ENCODE assay signal across 1 cellular context in the genomic region with DNA sequence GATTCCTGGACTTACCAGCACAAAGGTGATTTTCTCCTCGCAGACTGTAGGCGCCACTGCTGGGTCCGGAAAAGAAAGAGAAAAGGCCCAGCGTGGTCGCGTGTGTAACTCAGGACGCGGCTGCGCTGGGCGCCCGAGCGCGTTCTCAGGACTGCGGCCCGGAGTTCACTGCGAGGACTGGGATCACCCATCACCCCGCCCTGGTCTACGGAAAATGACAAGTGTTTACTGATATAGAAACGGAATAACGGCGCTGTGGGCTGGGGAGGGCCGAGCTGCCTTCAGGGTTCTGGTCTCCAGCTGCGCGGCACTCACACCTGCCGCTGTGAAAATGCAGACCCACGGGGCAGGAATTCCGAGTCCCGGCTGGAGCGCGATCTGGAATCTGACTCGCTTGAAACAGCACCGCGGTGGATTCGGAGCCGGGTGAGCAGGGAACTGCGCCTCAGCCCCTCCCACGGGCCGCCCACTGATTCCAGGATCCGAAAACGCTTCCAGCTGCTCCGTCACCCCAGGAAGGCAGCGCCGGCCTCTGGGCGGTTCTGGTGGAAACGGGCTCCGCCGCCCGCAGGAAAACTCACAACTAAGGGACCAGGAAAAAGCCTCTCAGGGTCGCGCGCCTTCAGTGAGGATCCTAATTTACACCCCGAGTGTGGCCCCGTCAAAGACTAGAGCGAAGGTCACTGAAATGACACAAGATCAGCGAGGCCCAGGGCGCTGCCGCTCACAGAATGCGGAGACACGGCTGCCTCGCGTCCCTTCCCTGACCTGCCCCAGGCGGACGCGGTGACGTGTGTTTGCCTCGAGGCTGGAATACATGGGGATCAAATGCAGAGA.
TF ChIP-seq lines count a peak whose summit lies in the region.

No MANE protein-coding gene starts in this region.

TF ChIP-seq in HepG2, 621 proteins besides CTCF, POLR2A, EP300 and RAD21 (continued from another document and continues in another):
- TF ChIP-seq, protein P1, sequence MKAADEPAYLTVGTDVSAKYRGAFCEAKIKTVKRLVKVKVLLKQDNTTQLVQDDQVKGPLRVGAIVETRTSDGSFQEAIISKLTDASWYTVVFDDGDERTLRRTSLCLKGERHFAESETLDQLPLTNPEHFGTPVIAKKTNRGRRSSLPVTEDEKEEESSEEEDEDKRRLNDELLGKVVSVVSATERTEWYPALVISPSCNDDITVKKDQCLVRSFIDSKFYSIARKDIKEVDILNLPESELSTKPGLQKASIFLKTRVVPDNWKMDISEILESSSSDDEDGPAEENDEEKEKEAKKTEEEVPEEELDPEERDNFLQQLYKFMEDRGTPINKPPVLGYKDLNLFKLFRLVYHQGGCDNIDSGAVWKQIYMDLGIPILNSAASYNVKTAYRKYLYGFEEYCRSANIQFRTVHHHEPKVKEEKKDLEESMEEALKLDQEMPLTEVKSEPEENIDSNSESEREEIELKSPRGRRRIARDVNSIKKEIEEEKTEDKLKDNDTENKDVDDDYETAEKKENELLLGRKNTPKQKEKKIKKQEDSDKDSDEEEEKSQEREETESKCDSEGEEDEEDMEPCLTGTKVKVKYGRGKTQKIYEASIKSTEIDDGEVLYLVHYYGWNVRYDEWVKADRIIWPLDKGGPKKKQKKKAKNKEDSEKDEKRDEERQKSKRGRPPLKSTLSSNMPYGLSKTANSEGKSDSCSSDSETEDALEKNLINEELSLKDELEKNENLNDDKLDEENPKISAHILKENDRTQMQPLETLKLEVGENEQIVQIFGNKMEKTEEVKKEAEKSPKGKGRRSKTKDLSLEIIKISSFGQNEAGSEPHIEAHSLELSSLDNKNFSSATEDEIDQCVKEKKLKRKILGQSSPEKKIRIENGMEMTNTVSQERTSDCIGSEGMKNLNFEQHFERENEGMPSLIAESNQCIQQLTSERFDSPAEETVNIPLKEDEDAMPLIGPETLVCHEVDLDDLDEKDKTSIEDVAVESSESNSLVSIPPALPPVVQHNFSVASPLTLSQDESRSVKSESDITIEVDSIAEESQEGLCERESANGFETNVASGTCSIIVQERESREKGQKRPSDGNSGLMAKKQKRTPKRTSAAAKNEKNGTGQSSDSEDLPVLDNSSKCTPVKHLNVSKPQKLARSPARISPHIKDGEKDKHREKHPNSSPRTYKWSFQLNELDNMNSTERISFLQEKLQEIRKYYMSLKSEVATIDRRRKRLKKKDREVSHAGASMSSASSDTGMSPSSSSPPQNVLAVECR (CRISPR knock-in tag; IDR thresholded peaks at IDR 0.05; ENCODE audit: borderline replicate concordance) = peak; percentile 83; the same call in 1 of the 2 replicates
- TF ChIP-seq ZNF777 (CRISPR knock-in tag; IDR thresholded peaks at IDR 0.05) (peak; percentile 80), CCDC6 (CRISPR knock-in tag; IDR thresholded peaks at IDR 0.05) (peak; percentile 28), ZNF180 (CRISPR knock-in tag; IDR thresholded peaks at IDR 0.05; ENCODE audit: borderline replicate concordance, low read depth) (no peak), NKX3-1 (CRISPR knock-in tag; IDR thresholded peaks at IDR 0.05) (peak; percentile 77; the same call in 1 of the 2 replicates), ZSCAN31 (CRISPR knock-in tag; IDR thresholded peaks at IDR 0.05; ENCODE audit: low read depth) (no peak), ELF1 (CRISPR knock-in tag; IDR thresholded peaks at IDR 0.05) (0 out of 2 replicates have a peak, but pooled peaks have one; percentile 10), ZNF337 (CRISPR knock-in tag; IDR thresholded peaks at IDR 0.05; ENCODE audit: borderline replicate concordance, low read depth) (peak; percentile 92; the same call in 1 of the 2 replicates), NR2C2 (CRISPR knock-in tag; IDR thresholded peaks at IDR 0.05; ENCODE audit: borderline replicate concordance) (no peak; the same call in 1 of the 2 replicates), THYN1 (CRISPR knock-in tag; IDR thresholded peaks at IDR 0.05; ENCODE audit: borderline replicate concordance, low read depth) (no peak), EEA1 (CRISPR knock-in tag; IDR thresholded peaks at IDR 0.05; ENCODE audit: borderline replicate concordance) (no peak), HDAC2 (CRISPR knock-in tag; IDR thresholded peaks at IDR 0.05) (no peak; the same call in 1 of the 2 replicates), TAF15 (IDR thresholded peaks at IDR 0.05; ENCODE audit: low read depth, low read length, poor library complexity, severe bottlenecking) (no peak), ZNF790 (CRISPR knock-in tag; IDR thresholded peaks at IDR 0.05; ENCODE audit: borderline replicate concordance) (no peak), KLF13 (CRISPR knock-in tag; IDR thresholded peaks at IDR 0.05) (0 out of 2 replicates have a peak, but pooled peaks have one; percentile 51), MXD1 (CRISPR knock-in tag; IDR thresholded peaks at IDR 0.05) (peak; percentile 32; the same call in 1 of the 2 replicates), GATAD2A (CRISPR knock-in tag; IDR thresholded peaks at IDR 0.05) (peak; percentile 72), GZF1 (CRISPR knock-in tag; IDR thresholded peaks at IDR 0.05) (0 out of 2 replicates have a peak, but pooled peaks have one; percentile 31), ZNF503 (CRISPR knock-in tag; IDR thresholded peaks at IDR 0.05) (peak; percentile 67; the same call in 1 of the 2 replicates), RBAK (CRISPR knock-in tag; IDR thresholded peaks at IDR 0.05) (0 out of 2 replicates have a peak, but pooled peaks have one; percentile 38), HOXD1 (CRISPR knock-in tag; IDR thresholded peaks at IDR 0.05) (peak; percentile 17; the same call in 1 of the 2 replicates), RBFOX2 (IDR thresholded peaks at IDR 0.05; ENCODE audit: low read depth, low read length) (peak; percentile 79), MAFG (CRISPR knock-in tag; IDR thresholded peaks at IDR 0.05) (no peak), CCAR2 (optimal IDR thresholded peaks at IDR 0.05; ENCODE audit: low read depth, low read length) (no peak), BRCA1 (CRISPR knock-in tag; IDR thresholded peaks at IDR 0.05) (0 out of 2 replicates have a peak, but pooled peaks have one; percentile 43), ZNF441 (CRISPR knock-in tag; IDR thresholded peaks at IDR 0.05; ENCODE audit: borderline replicate concordance) (peak; percentile 76), MBNL3 (CRISPR knock-in tag; conservative IDR thresholded peaks at IDR 0.05) (no peak), CENPX (CRISPR knock-in tag; IDR thresholded peaks at IDR 0.05) (no peak), ZBTB21 (CRISPR knock-in tag; IDR thresholded peaks at IDR 0.05) (0 out of 2 replicates have a peak, but pooled peaks have one; percentile 40), ZNF747 (CRISPR knock-in tag; IDR thresholded peaks at IDR 0.05; ENCODE audit: borderline replicate concordance) (no peak), KLF15 (CRISPR knock-in tag; IDR thresholded peaks at IDR 0.05; ENCODE audit: borderline replicate concordance) (0 out of 2 replicates have a peak, but pooled peaks have one; percentile 47), U2AF1 (optimal IDR thresholded peaks at IDR 0.05; ENCODE audit: low read depth, low read length) (no peak), KDM1A (CRISPR knock-in tag; IDR thresholded peaks at IDR 0.05) (0 out of 2 replicates have a peak, but pooled peaks have one; percentile 41), SAFB2 (CRISPR knock-in tag; IDR thresholded peaks at IDR 0.05; ENCODE audit: borderline replicate concordance, low read depth) (no peak), RXRB (CRISPR knock-in tag; IDR thresholded peaks at IDR 0.05; ENCODE audit: borderline replicate concordance) (peak; percentile 79; the same call in 1 of the 2 replicates)
- TF ChIP-seq, protein P2, sequence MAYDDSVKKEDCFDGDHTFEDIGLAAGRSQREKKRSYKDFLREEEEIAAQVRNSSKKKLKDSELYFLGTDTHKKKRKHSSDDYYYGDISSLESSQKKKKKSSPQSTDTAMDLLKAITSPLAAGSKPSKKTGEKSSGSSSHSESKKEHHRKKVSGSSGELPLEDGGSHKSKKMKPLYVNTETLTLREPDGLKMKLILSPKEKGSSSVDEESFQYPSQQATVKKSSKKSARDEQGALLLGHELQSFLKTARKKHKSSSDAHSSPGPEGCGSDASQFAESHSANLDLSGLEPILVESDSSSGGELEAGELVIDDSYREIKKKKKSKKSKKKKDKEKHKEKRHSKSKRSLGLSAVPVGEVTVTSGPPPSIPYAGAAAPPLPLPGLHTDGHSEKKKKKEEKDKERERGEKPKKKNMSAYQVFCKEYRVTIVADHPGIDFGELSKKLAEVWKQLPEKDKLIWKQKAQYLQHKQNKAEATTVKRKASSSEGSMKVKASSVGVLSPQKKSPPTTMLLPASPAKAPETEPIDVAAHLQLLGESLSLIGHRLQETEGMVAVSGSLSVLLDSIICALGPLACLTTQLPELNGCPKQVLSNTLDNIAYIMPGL (CRISPR knock-in tag; IDR thresholded peaks at IDR 0.05; ENCODE audit: borderline replicate concordance in 1 of 2, low read depth in 1 of 2) = peak; percentile 73 to 96
- TF ChIP-seq, protein P3, sequence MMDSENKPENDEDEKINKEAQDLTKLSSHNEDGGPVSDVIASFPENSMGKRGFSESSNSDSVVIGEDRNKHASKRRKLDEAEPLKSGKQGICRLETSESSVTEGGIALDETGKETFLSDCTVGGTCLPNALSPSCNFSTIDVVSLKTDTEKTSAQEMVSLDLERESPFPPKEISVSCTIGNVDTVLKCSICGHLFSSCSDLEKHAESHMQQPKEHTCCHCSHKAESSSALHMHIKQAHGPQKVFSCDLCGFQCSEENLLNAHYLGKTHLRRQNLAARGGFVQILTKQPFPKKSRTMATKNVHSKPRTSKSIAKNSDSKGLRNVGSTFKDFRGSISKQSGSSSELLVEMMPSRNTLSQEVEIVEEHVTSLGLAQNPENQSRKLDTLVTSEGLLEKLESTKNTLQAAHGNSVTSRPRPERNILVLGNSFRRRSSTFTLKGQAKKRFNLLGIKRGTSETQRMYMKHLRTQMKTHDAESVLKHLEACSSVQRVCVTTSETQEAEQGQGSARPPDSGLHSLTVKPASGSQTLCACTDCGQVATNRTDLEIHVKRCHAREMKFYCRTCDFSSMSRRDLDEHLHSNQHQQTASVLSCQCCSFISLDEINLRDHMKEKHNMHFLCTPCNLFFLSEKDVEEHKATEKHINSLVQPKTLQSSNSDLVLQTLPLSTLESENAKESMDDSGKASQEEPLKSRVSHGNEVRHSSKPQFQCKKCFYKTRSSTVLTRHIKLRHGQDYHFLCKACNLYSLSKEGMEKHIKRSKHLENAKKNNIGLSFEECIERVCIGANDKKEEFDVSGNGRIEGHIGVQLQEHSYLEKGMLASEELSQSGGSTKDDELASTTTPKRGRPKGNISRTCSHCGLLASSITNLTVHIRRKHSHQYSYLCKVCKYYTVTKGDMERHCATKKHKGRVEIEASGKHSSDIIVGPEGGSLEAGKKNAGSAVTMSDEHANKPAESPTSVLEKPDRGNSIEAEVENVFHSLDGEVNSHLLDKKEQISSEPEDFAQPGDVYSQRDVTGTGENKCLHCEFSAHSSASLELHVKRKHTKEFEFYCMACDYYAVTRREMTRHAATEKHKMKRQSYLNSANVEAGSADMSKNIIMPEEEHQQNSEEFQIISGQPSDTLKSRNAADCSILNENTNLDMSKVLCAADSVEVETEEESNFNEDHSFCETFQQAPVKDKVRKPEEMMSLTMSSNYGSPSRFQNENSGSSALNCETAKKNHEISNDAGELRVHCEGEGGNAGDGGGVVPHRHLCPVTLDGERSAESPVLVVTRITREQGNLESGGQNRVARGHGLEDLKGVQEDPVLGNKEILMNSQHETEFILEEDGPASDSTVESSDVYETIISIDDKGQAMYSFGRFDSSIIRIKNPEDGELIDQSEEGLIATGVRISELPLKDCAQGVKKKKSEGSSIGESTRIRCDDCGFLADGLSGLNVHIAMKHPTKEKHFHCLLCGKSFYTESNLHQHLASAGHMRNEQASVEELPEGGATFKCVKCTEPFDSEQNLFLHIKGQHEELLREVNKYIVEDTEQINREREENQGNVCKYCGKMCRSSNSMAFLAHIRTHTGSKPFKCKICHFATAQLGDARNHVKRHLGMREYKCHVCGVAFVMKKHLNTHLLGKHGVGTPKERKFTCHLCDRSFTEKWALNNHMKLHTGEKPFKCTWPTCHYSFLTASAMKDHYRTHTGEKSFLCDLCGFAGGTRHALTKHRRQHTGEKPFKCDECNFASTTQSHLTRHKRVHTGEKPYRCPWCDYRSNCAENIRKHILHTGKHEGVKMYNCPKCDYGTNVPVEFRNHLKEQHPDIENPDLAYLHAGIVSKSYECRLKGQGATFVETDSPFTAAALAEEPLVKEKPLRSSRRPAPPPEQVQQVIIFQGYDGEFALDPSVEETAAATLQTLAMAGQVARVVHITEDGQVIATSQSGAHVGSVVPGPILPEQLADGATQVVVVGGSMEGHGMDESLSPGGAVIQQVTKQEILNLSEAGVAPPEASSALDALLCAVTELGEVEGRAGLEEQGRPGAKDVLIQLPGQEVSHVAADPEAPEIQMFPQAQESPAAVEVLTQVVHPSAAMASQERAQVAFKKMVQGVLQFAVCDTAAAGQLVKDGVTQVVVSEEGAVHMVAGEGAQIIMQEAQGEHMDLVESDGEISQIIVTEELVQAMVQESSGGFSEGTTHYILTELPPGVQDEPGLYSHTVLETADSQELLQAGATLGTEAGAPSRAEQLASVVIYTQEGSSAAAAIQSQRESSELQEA (CRISPR knock-in tag; IDR thresholded peaks at IDR 0.05; ENCODE audit: not compliant biosample characterization) = no peak
- TF ChIP-seq, protein P4, sequence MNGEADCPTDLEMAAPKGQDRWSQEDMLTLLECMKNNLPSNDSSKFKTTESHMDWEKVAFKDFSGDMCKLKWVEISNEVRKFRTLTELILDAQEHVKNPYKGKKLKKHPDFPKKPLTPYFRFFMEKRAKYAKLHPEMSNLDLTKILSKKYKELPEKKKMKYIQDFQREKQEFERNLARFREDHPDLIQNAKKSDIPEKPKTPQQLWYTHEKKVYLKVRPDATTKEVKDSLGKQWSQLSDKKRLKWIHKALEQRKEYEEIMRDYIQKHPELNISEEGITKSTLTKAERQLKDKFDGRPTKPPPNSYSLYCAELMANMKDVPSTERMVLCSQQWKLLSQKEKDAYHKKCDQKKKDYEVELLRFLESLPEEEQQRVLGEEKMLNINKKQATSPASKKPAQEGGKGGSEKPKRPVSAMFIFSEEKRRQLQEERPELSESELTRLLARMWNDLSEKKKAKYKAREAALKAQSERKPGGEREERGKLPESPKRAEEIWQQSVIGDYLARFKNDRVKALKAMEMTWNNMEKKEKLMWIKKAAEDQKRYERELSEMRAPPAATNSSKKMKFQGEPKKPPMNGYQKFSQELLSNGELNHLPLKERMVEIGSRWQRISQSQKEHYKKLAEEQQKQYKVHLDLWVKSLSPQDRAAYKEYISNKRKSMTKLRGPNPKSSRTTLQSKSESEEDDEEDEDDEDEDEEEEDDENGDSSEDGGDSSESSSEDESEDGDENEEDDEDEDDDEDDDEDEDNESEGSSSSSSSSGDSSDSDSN (CRISPR knock-in tag; IDR thresholded peaks at IDR 0.05) = peak; percentile 88
